19 cellular contexts compared by ENCODE assay signal in the genomic region with DNA sequence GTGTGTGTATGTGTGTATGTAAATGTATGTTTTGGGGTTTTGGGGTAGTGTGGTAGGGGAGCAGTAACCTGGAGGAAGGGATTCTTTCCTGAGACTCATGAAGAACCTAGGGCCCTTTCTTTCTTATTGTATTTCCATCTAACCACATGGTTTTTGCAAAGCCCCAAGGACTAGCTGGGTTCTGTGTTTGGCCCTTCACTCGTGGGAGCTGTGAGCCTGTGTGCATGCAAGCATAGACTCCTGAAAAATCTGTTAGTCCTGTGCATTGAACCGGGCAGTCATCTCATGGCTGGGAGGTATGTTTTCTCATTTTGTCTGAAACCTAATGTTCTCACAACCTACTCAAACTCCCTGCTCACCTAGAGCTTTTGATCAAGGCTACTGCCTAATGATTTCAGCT.
A peak's percentile ranks its signal among the peaks of the same experiment; 100 is the strongest.
DNase-seq lines count a peak whose midpoint lies in the region; ATAC-seq and TF ChIP-seq lines count a peak whose summit lies in the region.
"Had no signal": no experiment of that assay in that cellular context is flagged by ENCODE, and none has a peak within 500 bp of the region (broad histone marks: within the 10 kb centered on the region; RNA-seq: fewer than 3 reads in every experiment).

No MANE protein-coding gene starts in this region.

- CTCF ChIA-PET in activated CD4-positive, alpha-beta T cell treated with anti-CD3 and anti-CD28 coated beads, Interleukin-2, amount 10 ng/mL, durations not matched to agents 7 days and 5 days (lab: Charles Lee) = no interaction called here

- no peaks in the 10 kb centered on the region for H3K9me3 Mint-ChIP-seq in activated T-cell treated with anti-CD3 and anti-CD28 coated beads, Interleukin-2, amount 50 U/mL, for 24 hours
- no peaks in the 10 kb centered on the region for H3K9me3 Mint-ChIP-seq in activated CD4-positive, alpha-beta T cell treated with anti-CD3 and anti-CD28 coated beads, Interleukin-2, amount 10 ng/mL, durations not matched to agents 7 days and 5 days
- H3K9me3 Mint-ChIP-seq: CD8-positive, alpha-beta memory T cell; HFFc6 had no signal

- peak overlapping the region; percentile 36; the same call in 1 of the 2 replicates for H3K27ac ChIP-seq in BLaER1
- H3K27ac ChIP-seq: C4-2B had no signal

- H3K9me3 ChIP-seq in BLaER1 = peaks cover 3% of the 10 kb centered on the region; the same call in 1 of the 2 replicates
- H3K9me3 ChIP-seq: Caco-2 had no signal

- H3K4me3 ChIP-seq in BLaER1 = no peak overlapping the region
- H3K4me3 ChIP-seq in GM12865 (ENCODE audit: low read depth, low read length) = no peak overlapping the region

- no peaks in the 10 kb centered on the region for H3K36me3 ChIP-seq in BLaER1

- DNase-seq in GM12865 (ENCODE audit: low read depth) (peak; percentile 53), GM20000 (ENCODE audit: low spot score) (peak; percentile 23), kidney glomerular epithelial cell (lab: John Stamatoyannopoulos, UW) (peak; percentile 9), NCI-H69 (lab: John Stamatoyannopoulos, UW) (no peak)
- DNase-seq in activated T-cell treated with anti-CD3 and anti-CD28 coated beads, Interleukin-2, amount 50 U/mL, for 24 hours = no peak
- no peak for DNase-seq in activated CD4-positive, alpha-beta T cell treated with anti-CD3 and anti-CD28 coated beads, Interleukin-2, amount 10 ng/mL, durations not matched to agents 7 days and 5 days
- DNase-seq: 8988T; Caco-2; CD8-positive, alpha-beta memory T cell; DND-41; GDM1; HCEC 1CT; HFFc6; IMR-90; Kasumi-1; KBM-7 had no signal

- H3K27me3 Mint-ChIP-seq in activated T-cell treated with anti-CD3 and anti-CD28 coated beads, Interleukin-2, amount 50 U/mL, for 24 hours = peaks cover 5% of the 10 kb centered on the region
- no peaks in the 10 kb centered on the region for H3K27me3 Mint-ChIP-seq in activated CD4-positive, alpha-beta T cell treated with anti-CD3 and anti-CD28 coated beads, Interleukin-2, amount 10 ng/mL, durations not matched to agents 7 days and 5 days

- POLR2A ChIA-PET in activated CD4-positive, alpha-beta T cell treated with anti-CD3 and anti-CD28 coated beads, Interleukin-2, amount 10 ng/mL, durations not matched to agents 7 days and 5 days (lab: Charles Lee) = no interaction called here

- H3K36me3 Mint-ChIP-seq in activated T-cell treated with anti-CD3 and anti-CD28 coated beads, Interleukin-2, amount 50 U/mL, for 24 hours (ENCODE audit: low read depth) = no peaks in the 10 kb centered on the region
- no peaks in the 10 kb centered on the region for H3K36me3 Mint-ChIP-seq in activated CD4-positive, alpha-beta T cell treated with anti-CD3 and anti-CD28 coated beads, Interleukin-2, amount 10 ng/mL, durations not matched to agents 7 days and 5 days (ENCODE audit: low read depth)
- H3K36me3 Mint-ChIP-seq: CD8-positive, alpha-beta memory T cell had no signal

- no peak overlapping the region for H3K9ac ChIP-seq in BLaER1

- peak overlapping the region; percentile 48 for H3K4me2 ChIP-seq in BLaER1

- H4K20me1 ChIP-seq in BLaER1 = no peaks in the 10 kb centered on the region

- no peaks in the 10 kb centered on the region for H3K4me1 Mint-ChIP-seq in activated T-cell treated with anti-CD3 and anti-CD28 coated beads, Interleukin-2, amount 50 U/mL, for 24 hours (ENCODE audit: low read depth)
- no peaks in the 10 kb centered on the region for H3K4me1 Mint-ChIP-seq in activated CD4-positive, alpha-beta T cell treated with anti-CD3 and anti-CD28 coated beads, Interleukin-2, amount 10 ng/mL, durations not matched to agents 7 days and 5 days
- H3K4me1 Mint-ChIP-seq: CD8-positive, alpha-beta memory T cell had no signal

- ATAC-seq in GM21423 (IDR thresholded peaks at IDR 0.05; ENCODE audit: unreplicated experiment) = no peak

- TF ChIP-seq CTCF in GM12865 (IDR thresholded peaks at IDR 0.05; ENCODE audit: insufficient read depth, low read depth, low read length, missing control alignments) = no peak
- TF ChIP-seq CTCF in GM20000 (IDR thresholded peaks at IDR 0.05; ENCODE audit: extremely low read depth, missing control alignments) = no peak

- no peak overlapping the region for H3K4me3 Mint-ChIP-seq in activated T-cell treated with anti-CD3 and anti-CD28 coated beads, Interleukin-2, amount 50 U/mL, for 24 hours
- H3K4me3 Mint-ChIP-seq in activated CD4-positive, alpha-beta T cell treated with anti-CD3 and anti-CD28 coated beads, Interleukin-2, amount 10 ng/mL, durations not matched to agents 7 days and 5 days = no peak overlapping the region
- H3K4me3 Mint-ChIP-seq: CD8-positive, alpha-beta memory T cell; HFFc6 had no signal

- H3K27ac Mint-ChIP-seq in activated T-cell treated with anti-CD3 and anti-CD28 coated beads, Interleukin-2, amount 50 U/mL, for 24 hours = no peak overlapping the region
- no peak overlapping the region for H3K27ac Mint-ChIP-seq in activated CD4-positive, alpha-beta T cell treated with anti-CD3 and anti-CD28 coated beads, Interleukin-2, amount 10 ng/mL, durations not matched to agents 7 days and 5 days
- H3K27ac Mint-ChIP-seq: HFFc6 had no signal

- H3K27me3 ChIP-seq in BLaER1 = no peaks in the 10 kb centered on the region

- peaks cover 21% of the 10 kb centered on the region for H3K4me1 ChIP-seq in BLaER1
- H3K4me1 ChIP-seq: Caco-2 had no signal

Comparison
In these comparisons a context has a peak if more than half of its experiments do, and no peak if none do; other contexts are left out.
1. DNase-seq: peak in GM12865 (single experiment), GM20000 (single experiment) and kidney glomerular epithelial cell (single experiment); none in activated T-cell treated with anti-CD3 and anti-CD28 coated beads, Interleukin-2, amount 50 U/mL, for 24 hours (single experiment), activated CD4-positive, alpha-beta T cell treated with anti-CD3 and anti-CD28 coated beads, Interleukin-2, amount 10 ng/mL, durations not matched to agents 7 days and 5 days (single experiment) and NCI-H69 (single experiment).